33 cellular contexts compared by ENCODE assay signal in genomic region chr5:97737608-97738007, GRCh38.
DNase-seq lines count a peak whose midpoint lies in the region; ATAC-seq and TF ChIP-seq lines count a peak whose summit lies in the region.
"Had no signal": no experiment of that assay in that cellular context is flagged by ENCODE, and none has a peak within 500 bp of the region (broad histone marks: within the 10 kb centered on the region; RNA-seq: fewer than 3 reads in every experiment).

No MANE protein-coding gene starts in this region.

- no peak overlapping the region for H3K14ac ChIP-seq in IMR-90 (replicated peaks; ENCODE audit: low read depth, low read length)
- no peak overlapping the region for H3K14ac ChIP-seq in neuronal stem cell (ENCODE audit: low read length)

- H3K27me3 ChIP-seq in IMR-90 (ENCODE audit: control insufficient read depth, insufficient read depth, low read length) (no peaks in the 10 kb centered on the region), neuronal stem cell (ENCODE audit: control insufficient read depth in 3 of 3, insufficient read depth in 3 of 3, low read depth in 1 of 3, low read length in 3 of 3) (no peaks in the 10 kb centered on the region)
- H3K27me3 ChIP-seq: BE2C; BLaER1; BLaER1 treated with 17β-estradiol and CSF1 and Interleukin-3, amounts not matched to agents 10 nM and 100 nM had no signal

- no peaks in the 10 kb centered on the region for H3K27me3 Mint-ChIP-seq in stimulated activated memory B cell treated with anti-CD40 and anti-IgM and Interleukin-4, amounts not matched to agents 10 μg/mL and 1 μg/mL and 100 μg/mL, for 72 hours
- H3K27me3 Mint-ChIP-seq: B cell; CD4-positive, alpha-beta memory T cell; CD4-positive, alpha-beta T cell; CD4-positive, CD25-positive, alpha-beta regulatory T cell; CD8-positive, alpha-beta memory T cell had no signal

- H2AFZ ChIP-seq in IMR-90 (replicated peaks; ENCODE audit: low read length, poor library complexity) = peak overlapping the region; percentile 26
- no peak overlapping the region for H2AFZ ChIP-seq in neuronal stem cell (ENCODE audit: low read length)

- no peaks in the 10 kb centered on the region for H4K20me1 ChIP-seq in IMR-90 (ENCODE audit: insufficient read depth, low read length)
- H4K20me1 ChIP-seq: BLaER1; BLaER1 treated with 17β-estradiol and CSF1 and Interleukin-3, amounts not matched to agents 10 nM and 100 nM had no signal

- dilution Hi-C loops in IMR-90 (cut with HindIII; ENCODE audit: low sequenced_read_pairs, unreplicated experiment) = no loop called here

- H3K9me1 ChIP-seq in IMR-90 (ENCODE audit: insufficient read depth, low read length) = no peaks in the 10 kb centered on the region

- H4K8ac ChIP-seq in IMR-90 (ENCODE audit: low read depth in 2 of 2, low read length in 2 of 2) (no peak overlapping the region), neuronal stem cell (ENCODE audit: low read depth, low read length) (no peak overlapping the region)

- CTCF ChIA-PET in IMR-90 (lab: Yijun Ruan, JAX) (no interaction called here), GM10248 (lab: Yijun Ruan, JAX) (no interaction called here)

- H3K79me1 ChIP-seq in IMR-90 (ENCODE audit: low read depth in 1 of 2, low read length in 2 of 2) = no peaks in the 10 kb centered on the region
- no peaks in the 10 kb centered on the region for H3K79me1 ChIP-seq in neuronal stem cell (ENCODE audit: low read depth, low read length)

- H3K4ac ChIP-seq in IMR-90 (ENCODE audit: low read depth, low read length) (no peak overlapping the region), neuronal stem cell (ENCODE audit: low read length) (no peak overlapping the region)

- intact Hi-C loops in IMR-90 (cut with micrococcal nuclease) = no loop called here

- H3K18ac ChIP-seq in IMR-90 (ENCODE audit: low read depth, low read length) = no peak overlapping the region
- no peak overlapping the region for H3K18ac ChIP-seq in neuronal stem cell (ENCODE audit: low read length)

- no peaks in the 10 kb centered on the region; the same call in 1 of the 2 replicates for H3K4me1 ChIP-seq in IMR-90 (ENCODE audit: control insufficient read depth, insufficient read depth, low read length)
- H3K4me1 ChIP-seq in neuronal stem cell (ENCODE audit: control insufficient read depth in 2 of 2, insufficient read depth in 1 of 2, low read depth in 1 of 2, low read length in 2 of 2) = no peaks in the 10 kb centered on the region
- H3K4me1 ChIP-seq: A549, BE2C, Caco-2 had no signal

- no peak overlapping the region for H2BK5ac ChIP-seq in IMR-90 (ENCODE audit: low read depth, low read length, poor library complexity, severe bottlenecking)
- peak overlapping the region; percentile 32 for H2BK5ac ChIP-seq in neuronal stem cell (ENCODE audit: low read length)

- no peak overlapping the region for H3K27ac Mint-ChIP-seq in stimulated activated memory B cell treated with anti-CD40 and anti-IgM and Interleukin-4, amounts not matched to agents 10 μg/mL and 1 μg/mL and 100 μg/mL, for 72 hours
- H3K27ac Mint-ChIP-seq: B cell; CD14-positive monocyte; CD4-positive, alpha-beta memory T cell; CD4-positive, alpha-beta T cell; CD4-positive, CD25-positive, alpha-beta regulatory T cell; CD8-positive, alpha-beta memory T cell; CD8-positive, alpha-beta T cell had no signal

- no peak overlapping the region for H4K5ac ChIP-seq in IMR-90 (ENCODE audit: low read depth, low read length)

- no peaks in the 10 kb centered on the region for H3K36me3 Mint-ChIP-seq in stimulated activated memory B cell treated with anti-CD40 and anti-IgM and Interleukin-4, amounts not matched to agents 10 μg/mL and 1 μg/mL and 100 μg/mL, for 72 hours
- H3K36me3 Mint-ChIP-seq: CD14-positive monocyte; CD4-positive, alpha-beta memory T cell; CD4-positive, CD25-positive, alpha-beta regulatory T cell; CD8-positive, alpha-beta memory T cell; CD8-positive, alpha-beta T cell had no signal

- H3K23ac ChIP-seq in IMR-90 (ENCODE audit: low read depth, low read length) = no peak overlapping the region
- H3K23ac ChIP-seq in neuronal stem cell (ENCODE audit: low read depth, low read length, poor library complexity) = no peak overlapping the region

- H2AK9ac ChIP-seq in IMR-90 (replicated peaks; ENCODE audit: low read depth, low read length, poor library complexity) = no peak overlapping the region

- DNase-seq in IMR-90 = no peak
- no peak for DNase-seq in neuronal stem cell (ENCODE audit: low spot score)
- DNase-seq in GM10248 (ENCODE audit: extremely low spot score) = no peak
- DNase-seq: 8988T; ACHN; AML-193; BE2C; C1 segment of cervical spinal cord; Caco-2; Calu3; CD4-positive, alpha-beta memory T cell; CD4-positive, alpha-beta T cell; CD4-positive, CD25-positive, alpha-beta regulatory T cell; CD8-positive, alpha-beta memory T cell; CD8-positive, alpha-beta T cell; COR-L47; DMS 273 treated with DMSO at 0.1 percent for 48 hours; DMS153; DMS53; DMS79; DMS79 treated with DMSO at 0.1 percent for 48 hours; DND-41; EL had no signal

- H2BK20ac ChIP-seq in IMR-90 (ENCODE audit: low read depth, low read length) = no peak overlapping the region

- TF ChIP-seq POLR2A in IMR-90 (IDR thresholded peaks at IDR 0.05; ENCODE audit: low read depth, low read length) = no peak

- H3K9me3 Mint-ChIP-seq in stimulated activated memory B cell treated with anti-CD40 and anti-IgM and Interleukin-4, amounts not matched to agents 10 μg/mL and 1 μg/mL and 100 μg/mL, for 72 hours = no peaks in the 10 kb centered on the region
- H3K9me3 Mint-ChIP-seq: CD4-positive, alpha-beta T cell; CD8-positive, alpha-beta T cell had no signal

- TF ChIP-seq CTCF in IMR-90 (conservative IDR thresholded peaks at IDR 0.05; ENCODE audit: low read depth, low read length) (no peak), GM10248 (IDR thresholded peaks at IDR 0.05; ENCODE audit: control extremely low read depth, extremely low read depth, low read depth, missing control alignments) (no peak)

- no peaks in the 10 kb centered on the region for H3K4me1 Mint-ChIP-seq in stimulated activated memory B cell treated with anti-CD40 and anti-IgM and Interleukin-4, amounts not matched to agents 10 μg/mL and 1 μg/mL and 100 μg/mL, for 72 hours
- H3K4me1 Mint-ChIP-seq: B cell; CD14-positive monocyte; CD4-positive, alpha-beta memory T cell; CD4-positive, CD25-positive, alpha-beta regulatory T cell; CD8-positive, alpha-beta memory T cell had no signal

- H3K36me3 ChIP-seq in IMR-90 (ENCODE audit: control insufficient read depth, insufficient read depth, low read length) (no peaks in the 10 kb centered on the region), neuronal stem cell (replicated peaks in 1 of 2; ENCODE audit: control insufficient read depth in 2 of 2, insufficient read depth in 2 of 2, low read length in 2 of 2) (no peaks in the 10 kb centered on the region)
- H3K36me3 ChIP-seq: BE2C; BLaER1; BLaER1 treated with 17β-estradiol and CSF1 and Interleukin-3, amounts not matched to agents 10 nM and 100 nM had no signal

- in situ Hi-C loops in IMR-90 (cut with MboI; ENCODE audit: low sequenced_read_pairs) = no loop called here

- H2BK120ac ChIP-seq in IMR-90 (ENCODE audit: low read depth, low read length) (no peak overlapping the region), neuronal stem cell (ENCODE audit: low read depth, low read length) (no peak overlapping the region)

- no peak overlapping the region for H3K4me3 Mint-ChIP-seq in stimulated activated memory B cell treated with anti-CD40 and anti-IgM and Interleukin-4, amounts not matched to agents 10 μg/mL and 1 μg/mL and 100 μg/mL, for 72 hours
- H3K4me3 Mint-ChIP-seq: B cell; CD14-positive monocyte; CD4-positive, alpha-beta memory T cell; CD4-positive, alpha-beta T cell; CD4-positive, CD25-positive, alpha-beta regulatory T cell; CD8-positive, alpha-beta memory T cell; CD8-positive, alpha-beta T cell had no signal

- no peak overlapping the region for H2BK12ac ChIP-seq in neuronal stem cell (ENCODE audit: low read length)

- H2AK5ac ChIP-seq in IMR-90 (ENCODE audit: low read depth, low read length) (no peak overlapping the region), neuronal stem cell (ENCODE audit: low read depth, low read length) (no peak overlapping the region)

- no TSS peak for BruUV-seq in IMR-90 (replicated peaks; lab: Mats Ljungman, UMichigan)

- H2BK15ac ChIP-seq in IMR-90 (ENCODE audit: low read depth, low read length) (no peak overlapping the region), neuronal stem cell (ENCODE audit: low read length) (no peak overlapping the region)

- H3K27ac ChIP-seq in IMR-90 (ENCODE audit: insufficient read depth, low read length) = no peak overlapping the region
- no peak overlapping the region for H3K27ac ChIP-seq in neuronal stem cell (replicated peaks; ENCODE audit: low read length)
- H3K27ac ChIP-seq: 22Rv1; A549; BLaER1; BLaER1 treated with 17β-estradiol and CSF1 and Interleukin-3, amounts not matched to agents 10 nM and 100 nM; C4-2B had no signal

- H4K91ac ChIP-seq in IMR-90 (ENCODE audit: insufficient read depth, low read depth, low read length) (no peak overlapping the region), neuronal stem cell (ENCODE audit: low read depth, low read length, poor library complexity) (no peak overlapping the region)

- H3K9ac ChIP-seq in IMR-90 (ENCODE audit: low read depth, low read length) (no peak overlapping the region), neuronal stem cell (ENCODE audit: low read depth, low read length, poor library complexity) (no peak overlapping the region)
- H3K9ac ChIP-seq: BLaER1; BLaER1 treated with 17β-estradiol and CSF1 and Interleukin-3, amounts not matched to agents 10 nM and 100 nM had no signal

- no peak overlapping the region for H3K56ac ChIP-seq in IMR-90 (ENCODE audit: extremely low read depth, insufficient read depth, low read length)

- no peak for TF ChIP-seq RAD21 in IMR-90 (IDR thresholded peaks at IDR 0.05; ENCODE audit: low read length)

- no peak overlapping the region for H3K4me2 ChIP-seq in IMR-90 (ENCODE audit: low read depth, low read length)
- no peak overlapping the region for H3K4me2 ChIP-seq in neuronal stem cell (ENCODE audit: insufficient read depth, low read length, poor library complexity, severe bottlenecking)
- H3K4me2 ChIP-seq: A549; BLaER1; BLaER1 treated with 17β-estradiol and CSF1 and Interleukin-3, amounts not matched to agents 10 nM and 100 nM had no signal

- no peak overlapping the region for H3K4me3 ChIP-seq in IMR-90 (ENCODE audit: insufficient read depth, low read depth, low read length)
- no peak overlapping the region for H3K4me3 ChIP-seq in neuronal stem cell (ENCODE audit: low read length in 2 of 2)
- H3K4me3 ChIP-seq: A549; BLaER1; BLaER1 treated with 17β-estradiol and CSF1 and Interleukin-3, amounts not matched to agents 10 nM and 100 nM had no signal

- ATAC-seq in IMR-90 (ENCODE audit: low read depth) (no peak), HG03175 (IDR thresholded peaks at IDR 0.05; ENCODE audit: unreplicated experiment) (no peak), GM21737 (IDR thresholded peaks at IDR 0.05; ENCODE audit: unreplicated experiment) (no peak)
- peak; percentile 6 for ATAC-seq in stimulated activated memory B cell treated with anti-CD40 and anti-IgM and Interleukin-4, amounts not matched to agents 10 μg/mL and 1 μg/mL and 100 μg/mL, for 72 hours
- ATAC-seq: A549; CD8-positive, alpha-beta T cell had no signal

- WGBS in IMR-90 (ENCODE audit: extremely low coverage in 2 of 2, insufficient read length in 1 of 2), 2 experiments = 100% methylated on average over 1 of the region's 6 CpGs; no CpG with 5 or more reads in 1 of the 2 experiments
- WGBS in neuronal stem cell (ENCODE audit: extremely low coverage in 2 of 2, insufficient read length in 2 of 2, insufficient replicate concordance in 1 of 2), 2 donors = no CpG with 5 or more reads among the region's 6 CpGs

- POLR2A ChIA-PET in IMR-90 (lab: Charles Lee; ENCODE audit: unreplicated experiment) (no interaction called here), GM10248 (lab: Yijun Ruan, JAX) (no interaction called here)

- H3K9me3 ChIP-seq in IMR-90 (ENCODE audit: control insufficient read depth, insufficient read depth, low read length) = no peaks in the 10 kb centered on the region
- H3K9me3 ChIP-seq in neuronal stem cell (replicated peaks in 1 of 2; ENCODE audit: control insufficient read depth in 2 of 2, insufficient read depth in 1 of 2, low read depth in 1 of 2, low read length in 2 of 2) = no peaks in the 10 kb centered on the region
- H3K9me3 ChIP-seq: A549, BE2C, BLaER1, Caco-2 had no signal
